Comparison of ENCODE assay signal across 1 cellular context in genomic region chr20:17562804-17563305, GRCh38.
TF ChIP-seq lines count a peak whose summit lies in the region.

No MANE protein-coding gene starts in this region.

TF ChIP-seq in HepG2, 621 proteins besides CTCF, POLR2A, EP300 and RAD21:
- TF ChIP-seq MAFF (IDR thresholded peaks at IDR 0.05; ENCODE audit: low read depth, low read length) = 0 out of 2 replicates have a peak, but pooled peaks have one; percentile 14
- no peak for TF ChIP-seq RELA (CRISPR knock-in tag; IDR thresholded peaks at IDR 0.05)
- no peak for TF ChIP-seq ZNF280D (CRISPR knock-in tag; IDR thresholded peaks at IDR 0.05)
- TF ChIP-seq NFE2L2 (IDR thresholded peaks at IDR 0.05; ENCODE audit: low read length) = peak; percentile 85
- TF ChIP-seq KLF15 (CRISPR knock-in tag; IDR thresholded peaks at IDR 0.05; ENCODE audit: borderline replicate concordance) = no peak
- no peak for TF ChIP-seq ZNF160 (CRISPR knock-in tag; IDR thresholded peaks at IDR 0.05)
- TF ChIP-seq KDM6A (CRISPR knock-in tag; IDR thresholded peaks at IDR 0.05; ENCODE audit: low read depth) = no peak
- TF ChIP-seq ZNF761 (CRISPR knock-in tag; conservative IDR thresholded peaks at IDR 0.05) = no peak
- TF ChIP-seq NFE2 (CRISPR knock-in tag; IDR thresholded peaks at IDR 0.05) = peak; percentile 84; the same call in 1 of the 2 replicates
- no peak for TF ChIP-seq ZMAT3 (CRISPR knock-in tag; conservative IDR thresholded peaks at IDR 0.05)
- TF ChIP-seq MAFK (conservative IDR thresholded peaks at IDR 0.05 in 1 of 2, IDR thresholded peaks at IDR 0.05 in 1 of 2; ENCODE audit: low read length in 2 of 2) = 0 out of 4 replicates have a peak, but pooled peaks have one; percentile 1 to 11
- TF ChIP-seq SMC3 (IDR thresholded peaks at IDR 0.05; ENCODE audit: low read length) = no peak
- no peak for TF ChIP-seq SNAPC2 (CRISPR knock-in tag; IDR thresholded peaks at IDR 0.05)
- TF ChIP-seq FOSL2 (CRISPR knock-in tag; IDR thresholded peaks at IDR 0.05) = 0 out of 2 replicates have a peak, but pooled peaks have one; percentile 10
- no peak for TF ChIP-seq ZNF343 (CRISPR knock-in tag; IDR thresholded peaks at IDR 0.05)
- no peak for TF ChIP-seq XBP1 (CRISPR knock-in tag; IDR thresholded peaks at IDR 0.05)
- TF ChIP-seq SALL1 (CRISPR knock-in tag; IDR thresholded peaks at IDR 0.05) = no peak
- TF ChIP-seq TBX3 (IDR thresholded peaks at IDR 0.05; ENCODE audit: borderline replicate concordance) = peak; percentile 63; the same call in 1 of the 2 replicates
- no peak for TF ChIP-seq ZBTB20 (CRISPR knock-in tag; IDR thresholded peaks at IDR 0.05; ENCODE audit: borderline replicate concordance, low read depth)
- TF ChIP-seq TCF7 (IDR thresholded peaks at IDR 0.05; ENCODE audit: low read depth) = no peak
- no peak for TF ChIP-seq ZBTB34 (CRISPR knock-in tag; IDR thresholded peaks at IDR 0.05)
- TF ChIP-seq PRMT3 (CRISPR knock-in tag; IDR thresholded peaks at IDR 0.05; ENCODE audit: borderline replicate concordance, low read depth) = no peak
- no peak for TF ChIP-seq GFI1 (CRISPR knock-in tag; IDR thresholded peaks at IDR 0.05; ENCODE audit: borderline replicate concordance)
- TF ChIP-seq CBX5 (CRISPR knock-in tag; IDR thresholded peaks at IDR 0.05; ENCODE audit: borderline replicate concordance) = no peak
- no peak for TF ChIP-seq SALL2 (CRISPR knock-in tag; IDR thresholded peaks at IDR 0.05)
- no peak for TF ChIP-seq MAZ (IDR thresholded peaks at IDR 0.05; ENCODE audit: borderline replicate concordance, low read depth, low read length)
- no peak for TF ChIP-seq MAZ (CRISPR knock-in tag; IDR thresholded peaks at IDR 0.05; ENCODE audit: low read depth)
